Comparison of ENCODE assay signal across 8 cellular contexts in genomic region chr11:64787526-64788320, GRCh38. TPM values are rescaled to one million over a fixed set of nuclear protein-coding genes. Genes with fewer than 3 reads are reported as not detected.
DNase-seq lines count a peak whose midpoint lies in the region; ATAC-seq, FAIRE-seq and TF ChIP-seq lines count a peak whose summit lies in the region.

No MANE protein-coding gene starts in this region.

- H3K4me3 ChIP-seq in A673 (ENCODE audit: low read depth, low read length, poor library complexity, severe bottlenecking) (no peak overlapping the region), SJCRH30 (no peak overlapping the region), ascending aorta (no peak overlapping the region), right cardiac atrium (ENCODE audit: low read length) (no peak overlapping the region), small intestine (ENCODE audit: low read depth in 1 of 2, low read length in 2 of 2) (no peak overlapping the region)

- ATAC-seq in GM18505 (IDR thresholded peaks at IDR 0.05; ENCODE audit: unreplicated experiment) (no peak), right cardiac atrium (peak; percentile 34 to 68), GM21360 (IDR thresholded peaks at IDR 0.05; ENCODE audit: unreplicated experiment) (no peak), HG03135 (IDR thresholded peaks at IDR 0.05; ENCODE audit: unreplicated experiment) (no peak)

- no peak overlapping the region for H3K27ac ChIP-seq in A673 (ENCODE audit: low read depth, low read length, poor library complexity, severe bottlenecking)
- no peak overlapping the region for H3K27ac ChIP-seq in SJCRH30
- H3K27ac ChIP-seq in ascending aorta: no peak overlapping the region
- H3K27ac ChIP-seq in right cardiac atrium (ENCODE audit: low read length): no peak overlapping the region
- H3K27ac ChIP-seq in small intestine (ENCODE audit: low read depth in 1 of 2, low read length in 1 of 2): no peak overlapping the region

- intact Hi-C loops in A673 (cut with micrococcal nuclease; ENCODE audit: unreplicated experiment): loop anchor here (10.0 kb wide), 1 partner anchor 327 kb away; the partner anchor contains the start of genes TM7SF2 and ZNHIT2
- intact Hi-C loops in ascending aorta (cut with DNase I): no loop called here
- intact Hi-C loops in right cardiac atrium (cut with DNase I): loop anchor here in 1 of 4 donors (10.0 kb wide), 1 partner anchor 327 kb away; the partner anchor contains the start of genes TM7SF2 and ZNHIT2

- H3K27me3 ChIP-seq in A673 (replicated peaks; ENCODE audit: insufficient read depth, low read depth, low read length, poor library complexity): no peaks in the 10 kb centered on the region
- H3K27me3 ChIP-seq in SJCRH30: no peaks in the 10 kb centered on the region
- no peaks in the 10 kb centered on the region for H3K27me3 ChIP-seq in ascending aorta
- no peaks in the 10 kb centered on the region for H3K27me3 ChIP-seq in right cardiac atrium (ENCODE audit: control insufficient read depth, insufficient read depth)
- H3K27me3 ChIP-seq in small intestine (ENCODE audit: control insufficient read depth in 2 of 2, insufficient read depth in 2 of 2, low read length in 2 of 2): no peaks in the 10 kb centered on the region

- BruUV-seq in A673 (replicated peaks; lab: Mats Ljungman, UMichigan): no TSS peak

- peak; percentile 15 for TF ChIP-seq POLR2A in GM18505 (IDR thresholded peaks at IDR 0.05; ENCODE audit: borderline replicate concordance, extremely low read depth, insufficient read depth, insufficient read length)

- WGBS in right cardiac atrium: 46% methylated on average over 15 of the region's 15 CpGs
- 18 to 36% (median 34%) methylated on average over 15 of the region's 15 CpGs for WGBS in small intestine, 3 donors

- DNase-seq in A673 (ENCODE audit: low spot score) (peak; percentile 55), SJCRH30 (peak; percentile 57 to 63), ascending aorta (ENCODE audit: low spot score in 2 of 2) (peak in 1 of 2 donors; percentile 71), right cardiac atrium (peak; percentile 72 to 84 (median 83)), small intestine (peak; percentile 82)

- H3K9me3 ChIP-seq in A673 (ENCODE audit: low read depth, low read length, poor library complexity, severe bottlenecking): no peaks in the 10 kb centered on the region
- H3K9me3 ChIP-seq in SJCRH30 (replicated peaks): no peaks in the 10 kb centered on the region
- H3K9me3 ChIP-seq in ascending aorta: no peaks in the 10 kb centered on the region
- no peaks in the 10 kb centered on the region for H3K9me3 ChIP-seq in right cardiac atrium (ENCODE audit: control insufficient read depth, low read length)
- H3K9me3 ChIP-seq in small intestine (ENCODE audit: control insufficient read depth, low read depth): no peaks in the 10 kb centered on the region

- CTCF ChIA-PET in A673 (lab: Charles Lee): interaction anchor here (0.8 kb wide), 1 partner anchor 12 kb away, joined by 4 read pairs; no protein-coding TSS in a partner anchor

- H3K36me3 ChIP-seq in A673 (ENCODE audit: insufficient read depth, low read length, poor library complexity, severe bottlenecking) (peaks cover 4% of the 10 kb centered on the region), SJCRH30 (no peaks in the 10 kb centered on the region), ascending aorta (peaks cover 17 to 34% of the 10 kb centered on the region in 2 donors), small intestine (ENCODE audit: control insufficient read depth in 2 of 2, insufficient read depth in 2 of 2, low read length in 2 of 2) (no peaks in the 10 kb centered on the region)

- H3K4me1 ChIP-seq in A673 (ENCODE audit: insufficient read depth, low read length, poor library complexity, severe bottlenecking) (no peaks in the 10 kb centered on the region), SJCRH30 (no peaks in the 10 kb centered on the region), ascending aorta (no peaks in the 10 kb centered on the region), right cardiac atrium (ENCODE audit: control insufficient read depth, insufficient read depth, low read length) (no peaks in the 10 kb centered on the region), small intestine (ENCODE audit: control insufficient read depth in 2 of 2, insufficient read depth in 1 of 2, low read depth in 1 of 2, low read length in 1 of 2) (no peaks in the 10 kb centered on the region)

- POLR2A ChIA-PET in A673 (lab: Charles Lee; ENCODE audit: low non-redundant PET): no interaction called here

- FAIRE-seq in small intestine (lab: Jason Lieb, UNC): no peak

- TF ChIP-seq CTCF in A673 (conservative IDR thresholded peaks at IDR 0.05; ENCODE audit: low read depth, low read length) (peak; percentile 88), ascending aorta (IDR thresholded peaks at IDR 0.05) (peak; percentile 43 to 60 (median 45))

RNA-seq across cellular contexts. Expression of gene SF1, which starts 9.4 kb away (rescaled TPM):
- total RNA-seq in A673 (2021) (467 and 472 TPM in 2 replicates), ascending aorta (332 TPM), right cardiac atrium (100 to 1,000 TPM; 188 to 203 (median 197) TPM)
- total RNA-seq in SJCRH30 (2014; rRNA removed; shearing (Covaris generic)): 113 and 117 TPM in 2 replicates
- polyA plus RNA-seq in right cardiac atrium (72.8 TPM), small intestine (10 to 100 TPM; 69.8 to 90.3 (median 76.7) TPM)

RNA-seq across cellular contexts. Expression of gene MAP4K2, which starts 15.3 kb away (rescaled TPM):
- total RNA-seq in A673 (2021) (46.5 and 50.5 TPM in 2 replicates), ascending aorta (34.0 TPM), right cardiac atrium (10 to 100 TPM in 3 of 4 donors, 1 to 10 TPM in 1; 8.7 to 11.7 (median 11.0) TPM)
- 8.9 and 9.6 TPM in 2 replicates for total RNA-seq in SJCRH30 (2014; rRNA removed; shearing (Covaris generic))
- polyA plus RNA-seq in right cardiac atrium (11.0 TPM), small intestine (10 to 100 TPM in 1 of 3 donors, 1 to 10 TPM in 2; 9.2 to 13.6 (median 9.7) TPM)

RNA-seq across cellular contexts. Expression of gene MEN1, which starts 22.6 kb away (rescaled TPM):
- total RNA-seq in A673 (2021) (45.7 and 49.2 TPM in 2 replicates), ascending aorta (36.6 TPM), right cardiac atrium (10 to 100 TPM in 2 of 4 donors, 1 to 10 TPM in 2; 9.6 to 11.7 (median 10.1) TPM)
- 25.9 and 26.3 TPM in 2 replicates for total RNA-seq in SJCRH30 (2014; rRNA removed; shearing (Covaris generic))
- polyA plus RNA-seq in right cardiac atrium (10.1 TPM), small intestine (10 to 100 TPM; 17.6 to 27.1 (median 23.4) TPM)

RNA-seq across cellular contexts. Expression of gene PYGM, which starts 27.9 kb away (rescaled TPM):
- total RNA-seq in A673 (2021) (2.4 and 2.9 TPM in 2 replicates), ascending aorta (13.9 TPM), right cardiac atrium (10 to 100 TPM; 38.5 to 71.5 (median 57.9) TPM)
- total RNA-seq in SJCRH30 (2014; rRNA removed; shearing (Covaris generic)): 7.0 and 8.0 TPM in 2 replicates
- polyA plus RNA-seq in right cardiac atrium (50.2 TPM), small intestine (1 to 10 TPM in 2 of 3 donors, under 1 TPM in 1; 0.54 to 1.5 (median 1.1) TPM)

RNA-seq across cellular contexts. Expression of gene RASGRP2, which starts 43.8 kb away (rescaled TPM):
- total RNA-seq in A673 (2021): 2.0 and 3.5 TPM in 2 replicates
- 0.42 and 0.46 TPM in 2 replicates for total RNA-seq in SJCRH30 (2014; rRNA removed; shearing (Covaris generic))
- 44.2 TPM for total RNA-seq in ascending aorta
- 10 to 100 TPM; 25.5 to 37.3 (median 33.6) TPM for total RNA-seq in right cardiac atrium
- polyA plus RNA-seq in right cardiac atrium: 69.6 TPM
- 10 to 100 TPM in 1 of 3 donors, 1 to 10 TPM in 2; 2.9 to 14.6 (median 4.6) TPM for polyA plus RNA-seq in small intestine

Comparison
In these comparisons a context has a peak if more than half of its experiments do, and no peak if none do; other contexts are left out.
1. ATAC-seq: peak in right cardiac atrium (2 of 2); none in GM18505 (single experiment), GM21360 (single experiment) and HG03135 (single experiment).